Comparison of ENCODE assay signal across 9 cellular contexts in genomic region chr15:25416693-25417092, GRCh38.
DNase-seq lines count a peak whose midpoint lies in the region; ATAC-seq and TF ChIP-seq lines count a peak whose summit lies in the region.
"Had no signal": no experiment of that assay in that cellular context is flagged by ENCODE, and none has a peak within 500 bp of the region (broad histone marks: within the 10 kb centered on the region; RNA-seq: fewer than 3 reads in every experiment).

No MANE protein-coding gene starts in this region.

- ATAC-seq in activated CD4-positive, CD25-positive, alpha-beta regulatory T cell treated with anti-CD3 and anti-CD28 coated beads, Interleukin-2, amount 50 U/mL, for 24 hours = peak; percentile 53 to 60
- ATAC-seq in HG02798 (IDR thresholded peaks at IDR 0.05; ENCODE audit: poor library complexity, unreplicated experiment) = peak; percentile 57
- no peak for ATAC-seq in HG02623 (IDR thresholded peaks at IDR 0.05; ENCODE audit: unreplicated experiment)

- H3K4me3 Mint-ChIP-seq in nephron progenitor cell = no peak overlapping the region

- H3K36me3 Mint-ChIP-seq in nephron progenitor cell (ENCODE audit: low read depth) = peaks cover 97% of the 10 kb centered on the region

- DNase-seq in activated CD4-positive, CD25-positive, alpha-beta regulatory T cell treated with anti-CD3 and anti-CD28 coated beads, Interleukin-2, amount 50 U/mL, for 72 hours = no peak
- peak; percentile 64 for DNase-seq in RPMI8226
- DNase-seq in nephron progenitor cell = no peak
- DNase-seq in middle frontal gyrus (ENCODE audit: extremely low spot score, low spot score) = no peak
- no peak for DNase-seq in NCI-H510A (lab: John Stamatoyannopoulos, UW)
- DNase-seq: NCI-H774 had no signal

- TF ChIP-seq CTCF in nephron progenitor cell (IDR thresholded peaks at IDR 0.05) = no peak

- H3K4me1 Mint-ChIP-seq in nephron progenitor cell = peaks cover 8% of the 10 kb centered on the region

- H3K27ac Mint-ChIP-seq in nephron progenitor cell = peak overlapping the region; percentile 21

- peaks cover 94% of the 10 kb centered on the region for H3K9me3 Mint-ChIP-seq in nephron progenitor cell

- H3K27me3 Mint-ChIP-seq in nephron progenitor cell (ENCODE audit: low read depth, poor library complexity) = peaks cover 5% of the 10 kb centered on the region
